16 cellular contexts compared by ENCODE assay signal in the genomic region with DNA sequence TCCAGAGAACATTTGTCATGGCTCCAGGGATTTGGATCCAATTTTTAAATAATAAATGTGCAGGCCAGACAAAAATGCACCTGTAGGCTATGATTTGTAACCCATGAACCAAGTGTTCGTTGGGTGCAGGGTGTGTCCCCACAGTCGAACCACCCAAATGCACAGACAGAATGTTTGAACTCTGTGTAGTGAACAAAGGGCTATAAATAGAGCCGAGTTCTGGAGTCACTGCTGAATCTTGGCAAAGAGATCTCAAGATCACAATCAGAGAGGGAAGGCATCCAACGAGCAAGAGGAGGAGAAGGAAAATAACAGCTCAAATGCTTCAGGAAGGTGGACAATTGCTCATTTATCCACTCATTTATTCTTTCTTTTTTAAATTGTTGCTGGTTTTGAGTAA.
"Had no signal": no experiment of that assay in that cellular context is flagged by ENCODE, and none has a peak within 500 bp of the region (broad histone marks: within the 10 kb centered on the region; RNA-seq: fewer than 3 reads in every experiment).

No MANE protein-coding gene starts in this region.

- H3K9ac ChIP-seq: neural progenitor cell had no signal

- ATAC-seq: activated CD8-positive, alpha-beta T cell treated with anti-CD3 and anti-CD28 coated beads, Interleukin-2, amount 10 ng/mL, durations not matched to agents 7 days and 5 days; activated naive CD8-positive, alpha-beta T cell treated with anti-CD3 and anti-CD28 coated beads, Interleukin-2, amount 50 U/mL, for 24 hours; esophagus mucosa; gastroesophageal sphincter; lower lobe of right lung had no signal

- H3K36me3 Mint-ChIP-seq: activated naive CD4-positive, alpha-beta T cell treated with anti-CD3 and anti-CD28 coated beads, Interleukin-2, amount 10 ng/mL, durations not matched to agents 7 days and 5 days; neural progenitor cell had no signal

- H3K27ac ChIP-seq: ascending aorta, gastroesophageal sphincter, lower lobe of right lung, neural progenitor cell, thyroid gland had no signal

- H3K27ac Mint-ChIP-seq: activated CD4-positive, alpha-beta T cell treated with anti-CD3 and anti-CD28 coated beads, Interleukin-2, amount 10 ng/mL, durations not matched to agents 7 days and 5 days; activated CD8-positive, alpha-beta T cell treated with anti-CD3 and anti-CD28 coated beads, Interleukin-2, amount 10 ng/mL, durations not matched to agents 7 days and 5 days; activated naive CD4-positive, alpha-beta T cell treated with anti-CD3 and anti-CD28 coated beads, Interleukin-2, amount 10 ng/mL, durations not matched to agents 7 days and 5 days; activated naive CD8-positive, alpha-beta T cell treated with anti-CD3 and anti-CD28 coated beads, Interleukin-2, amount 50 U/mL, for 24 hours; neural progenitor cell had no signal

- DNase-seq: activated CD4-positive, alpha-beta T cell treated with anti-CD3 and anti-CD28 coated beads, Interleukin-2, amount 10 ng/mL, durations not matched to agents 7 days and 5 days; activated CD8-positive, alpha-beta T cell treated with anti-CD3 and anti-CD28 coated beads, Interleukin-2, amount 10 ng/mL, durations not matched to agents 7 days and 5 days; activated effector memory CD4-positive, alpha-beta T cell treated with Interleukin-2 at 50 U/mL for 16 hours; activated naive CD4-positive, alpha-beta T cell treated with anti-CD3 and anti-CD28 coated beads, Interleukin-2, amount 10 ng/mL, durations not matched to agents 7 days and 5 days; activated naive CD8-positive, alpha-beta T cell treated with anti-CD3 and anti-CD28 coated beads, Interleukin-2, amount 50 U/mL, for 24 hours; activated T-cell treated with anti-CD3 and anti-CD28 coated beads, Interleukin-2, amount 50 U/mL, for 48 hours; cerebellar nuclear complex; effector CD8-positive, alpha-beta T cell; lower lobe of right lung; stimulated activated CD4-positive, alpha-beta T cell treated with anti-CD3 and anti-CD28 coated beads, Interleukin-2, amount 100 ng/mL, for 24 hours; stimulated activated naive CD4-positive, alpha-beta T cell treated with Interleukin-2 at 50 U/mL for 16 hours; thyroid gland had no signal

- H3K4me1 ChIP-seq: lower lobe of right lung, thyroid gland had no signal

- H3K27me3 Mint-ChIP-seq: activated CD4-positive, alpha-beta T cell treated with anti-CD3 and anti-CD28 coated beads, Interleukin-2, amount 10 ng/mL, durations not matched to agents 7 days and 5 days; activated naive CD4-positive, alpha-beta T cell treated with anti-CD3 and anti-CD28 coated beads, Interleukin-2, amount 10 ng/mL, durations not matched to agents 7 days and 5 days; activated naive CD8-positive, alpha-beta T cell treated with anti-CD3 and anti-CD28 coated beads, Interleukin-2, amount 50 U/mL, for 24 hours had no signal

- H3K4me3 Mint-ChIP-seq: activated CD4-positive, alpha-beta T cell treated with anti-CD3 and anti-CD28 coated beads, Interleukin-2, amount 10 ng/mL, durations not matched to agents 7 days and 5 days; activated CD8-positive, alpha-beta T cell treated with anti-CD3 and anti-CD28 coated beads, Interleukin-2, amount 10 ng/mL, durations not matched to agents 7 days and 5 days; activated naive CD4-positive, alpha-beta T cell treated with anti-CD3 and anti-CD28 coated beads, Interleukin-2, amount 10 ng/mL, durations not matched to agents 7 days and 5 days; activated naive CD8-positive, alpha-beta T cell treated with anti-CD3 and anti-CD28 coated beads, Interleukin-2, amount 50 U/mL, for 24 hours; neural progenitor cell had no signal

- H3K4me1 Mint-ChIP-seq: activated naive CD4-positive, alpha-beta T cell treated with anti-CD3 and anti-CD28 coated beads, Interleukin-2, amount 10 ng/mL, durations not matched to agents 7 days and 5 days had no signal

- H3K9me3 Mint-ChIP-seq: activated CD4-positive, alpha-beta T cell treated with anti-CD3 and anti-CD28 coated beads, Interleukin-2, amount 10 ng/mL, durations not matched to agents 7 days and 5 days; activated naive CD4-positive, alpha-beta T cell treated with anti-CD3 and anti-CD28 coated beads, Interleukin-2, amount 10 ng/mL, durations not matched to agents 7 days and 5 days; activated naive CD8-positive, alpha-beta T cell treated with anti-CD3 and anti-CD28 coated beads, Interleukin-2, amount 50 U/mL, for 24 hours; neural progenitor cell had no signal

- H3K4me3 ChIP-seq: ascending aorta, gastroesophageal sphincter, lower lobe of right lung, neural progenitor cell, thyroid gland had no signal

- H3K9me3 ChIP-seq: ascending aorta, gastroesophageal sphincter, lower lobe of right lung, thyroid gland had no signal

- H3K36me3 ChIP-seq: ascending aorta, gastroesophageal sphincter, lower lobe of right lung, neural progenitor cell, thyroid gland had no signal

- H3K27me3 ChIP-seq: ascending aorta, gastroesophageal sphincter, thyroid gland had no signal

- H2AFZ ChIP-seq: neural progenitor cell had no signal
